34 cellular contexts compared by ENCODE assay signal in genomic region chr15:30030350-30030749, GRCh38. TPM values are rescaled to one million over a fixed set of nuclear protein-coding genes. Genes with fewer than 3 reads are reported as not detected.
DNase-seq lines count a peak whose midpoint lies in the region; ATAC-seq and TF ChIP-seq lines count a peak whose summit lies in the region.
"Had no signal": no experiment of that assay in that cellular context is flagged by ENCODE, and none has a peak within 500 bp of the region (broad histone marks: within the 10 kb centered on the region; RNA-seq: fewer than 3 reads in every experiment).

No MANE protein-coding gene starts in this region.

- H4K8ac ChIP-seq in IMR-90 (ENCODE audit: low read depth in 2 of 2, low read length in 2 of 2) = no peak overlapping the region

- in situ Hi-C loops in IMR-90 (cut with MboI; ENCODE audit: low sequenced_read_pairs) = no loop called here

- no peak overlapping the region for H3K23ac ChIP-seq in IMR-90 (ENCODE audit: low read depth, low read length)

- H3K9me3 ChIP-seq in IMR-90 (ENCODE audit: control insufficient read depth, insufficient read depth, low read length) = 0 out of 2 replicates have a peak, but pooled peaks cover 3% of the 10 kb centered on the region
- H3K9me3 ChIP-seq: thoracic aorta had no signal

- H2BK15ac ChIP-seq in IMR-90 (ENCODE audit: low read depth, low read length) = no peak overlapping the region

- intact Hi-C loops in IMR-90 (cut with micrococcal nuclease) = loop anchor here (5.0 kb wide), 1 partner anchor 33 kb away; no protein-coding TSS in a partner anchor
- intact Hi-C loops in natural killer cell (cut with micrococcal nuclease) = no loop called here

- H3K36me3 ChIP-seq in IMR-90 (ENCODE audit: control insufficient read depth, insufficient read depth, low read length) = no peaks in the 10 kb centered on the region
- H3K36me3 ChIP-seq: ascending aorta, gastroesophageal sphincter, thoracic aorta had no signal

- peaks cover 0 to 2% of the 10 kb centered on the region in 2 donors for H3K9me3 Mint-ChIP-seq in natural killer cell
- H3K9me3 Mint-ChIP-seq: activated CD4-positive, alpha-beta T cell treated with anti-CD3 and anti-CD28 coated beads, Interleukin-2, amount 10 ng/mL, durations not matched to agents 24 days and 14 days; activated T-helper 17 cell treated with anti-CD3 and anti-CD28 coated beads, Interleukin-2, amount 50 U/mL, for 72 hours had no signal

- H3K27me3 ChIP-seq in IMR-90 (ENCODE audit: control insufficient read depth, insufficient read depth, low read length) = peaks cover 10% of the 10 kb centered on the region
- H3K27me3 ChIP-seq: ascending aorta, gastroesophageal sphincter had no signal

- no peak overlapping the region for H3K4me3 Mint-ChIP-seq in natural killer cell
- H3K4me3 Mint-ChIP-seq: activated CD4-positive, alpha-beta T cell treated with anti-CD3 and anti-CD28 coated beads, Interleukin-2, amount 10 ng/mL, durations not matched to agents 24 days and 14 days; activated T-helper 17 cell treated with anti-CD3 and anti-CD28 coated beads, Interleukin-2, amount 50 U/mL, for 72 hours; central memory CD8-positive, alpha-beta T cell had no signal

- POLR2A ChIA-PET in IMR-90 (lab: Charles Lee; ENCODE audit: unreplicated experiment) = no interaction called here

- no peak for TF ChIP-seq POLR2A in IMR-90 (IDR thresholded peaks at IDR 0.05; ENCODE audit: low read depth, low read length)

- ATAC-seq in IMR-90 (ENCODE audit: low read depth) = no peak
- no peak for ATAC-seq in GM21367 (IDR thresholded peaks at IDR 0.05; ENCODE audit: unreplicated experiment)
- ATAC-seq in HG02981 (IDR thresholded peaks at IDR 0.05; ENCODE audit: unreplicated experiment) = no peak
- ATAC-seq in natural killer cell = no peak
- ATAC-seq: activated naive CD4-positive, alpha-beta T cell treated with anti-CD3 and anti-CD28 coated beads, Interleukin-2, amount 50 U/mL, for 72 hours; activated T-helper 17 cell treated with anti-CD3 and anti-CD28 coated beads, Interleukin-2, amount 50 U/mL, for 72 hours; gastroesophageal sphincter had no signal

- H2AK5ac ChIP-seq in IMR-90 (ENCODE audit: low read depth, low read length) = no peak overlapping the region

- H3K4me3 ChIP-seq in IMR-90 (ENCODE audit: insufficient read depth, low read depth, low read length) (no peak overlapping the region), fibroblast of mammary gland (ENCODE audit: control insufficient read depth, low read depth, low read length) (no peak overlapping the region)
- H3K4me3 ChIP-seq: ascending aorta, gastroesophageal sphincter, SK-N-MC, thoracic aorta had no signal

- TF ChIP-seq CTCF in C4-2B (conservative IDR thresholded peaks at IDR 0.05) (peak; percentile 59), IMR-90 (conservative IDR thresholded peaks at IDR 0.05; ENCODE audit: low read depth, low read length) (0 out of 2 replicates have a peak, but pooled peaks have one; percentile 13), fibroblast of mammary gland (conservative IDR thresholded peaks at IDR 0.05; ENCODE audit: control insufficient read depth, insufficient read depth, low read depth, low read length) (peak; percentile 15), natural killer cell (IDR thresholded peaks at IDR 0.05) (no peak)

- H2BK120ac ChIP-seq in IMR-90 (ENCODE audit: low read depth, low read length) = no peak overlapping the region

- dilution Hi-C loops in IMR-90 (cut with HindIII; ENCODE audit: low sequenced_read_pairs, unreplicated experiment) = no loop called here

- no peak overlapping the region for H2BK5ac ChIP-seq in IMR-90 (ENCODE audit: low read depth, low read length, poor library complexity, severe bottlenecking)

- H3K27ac Mint-ChIP-seq in natural killer cell = no peak overlapping the region
- H3K27ac Mint-ChIP-seq: activated CD4-positive, alpha-beta T cell treated with anti-CD3 and anti-CD28 coated beads, Interleukin-2, amount 10 ng/mL, durations not matched to agents 24 days and 14 days; activated naive CD4-positive, alpha-beta T cell treated with anti-CD3 and anti-CD28 coated beads, Interleukin-2, amount 50 U/mL, for 72 hours; activated T-helper 17 cell treated with anti-CD3 and anti-CD28 coated beads, Interleukin-2, amount 50 U/mL, for 72 hours had no signal

- no peak overlapping the region for H4K91ac ChIP-seq in IMR-90 (ENCODE audit: insufficient read depth, low read depth, low read length)

- H3K4ac ChIP-seq in IMR-90 (ENCODE audit: low read depth, low read length) = no peak overlapping the region

- no peak for DNase-seq in IMR-90
- peak; percentile 24 for DNase-seq in RKO (ENCODE audit: low spot score)
- peak; percentile 15 for DNase-seq in fibroblast of mammary gland (ENCODE audit: low read depth)
- DNase-seq in DMS153 treated with DMSO at 0.1 percent for 48 hours (lab: John Stamatoyannopoulos, UW; ENCODE audit: unreplicated experiment) = no peak
- DNase-seq in natural killer cell = no peak
- DNase-seq: activated CD4-positive, alpha-beta T cell treated with anti-CD3 and anti-CD28 coated beads, Interleukin-2, amount 10 ng/mL, durations not matched to agents 24 days and 14 days; activated CD8-positive, alpha-beta memory T cell treated with anti-CD3 and anti-CD28 coated beads, Interleukin-2, amount 50 U/mL, for 4 hours; AML-193; EL; erythroblast; GOT3; hypothalamus; islet precursor cell; NCI-H1436 treated with DMSO at 0.1 percent for 48 hours; NCI-H526 treated with DMSO at 0.1 percent for 48 hours; occipital lobe; OCI-M1; retina; stimulated activated CD4-positive, alpha-beta T cell treated with anti-CD3 and anti-CD28 coated beads, Interleukin-4, amount 100 ng/mL, for 1 hour; stimulated activated naive CD4-positive, alpha-beta T cell treated with Interleukin-2 at 50 U/mL for 16 hours; T-helper 2 cell had no signal

- H3K18ac ChIP-seq in IMR-90 (ENCODE audit: low read depth, low read length) = no peak overlapping the region

- H3K27ac ChIP-seq in C4-2B = no peak overlapping the region
- no peak overlapping the region for H3K27ac ChIP-seq in IMR-90 (ENCODE audit: insufficient read depth, low read length)
- H3K27ac ChIP-seq: ascending aorta, gastroesophageal sphincter, HL-60, SK-N-MC, thoracic aorta had no signal

- H2AK9ac ChIP-seq in IMR-90 (replicated peaks; ENCODE audit: low read depth, low read length, poor library complexity) = no peak overlapping the region

- H4K5ac ChIP-seq in IMR-90 (ENCODE audit: low read depth, low read length) = no peak overlapping the region

- no peaks in the 10 kb centered on the region for H4K20me1 ChIP-seq in IMR-90 (ENCODE audit: insufficient read depth, low read length)

- H3K9ac ChIP-seq in IMR-90 (ENCODE audit: low read depth, low read length) = no peak overlapping the region

- H3K56ac ChIP-seq in IMR-90 (ENCODE audit: extremely low read depth, insufficient read depth, low read length) = no peak overlapping the region

- no peaks in the 10 kb centered on the region for H3K36me3 Mint-ChIP-seq in natural killer cell
- H3K36me3 Mint-ChIP-seq: activated naive CD4-positive, alpha-beta T cell treated with anti-CD3 and anti-CD28 coated beads, Interleukin-2, amount 50 U/mL, for 72 hours had no signal

- no TSS peak for BruUV-seq in IMR-90 (replicated peaks; lab: Mats Ljungman, UMichigan)

- H3K4me1 Mint-ChIP-seq in natural killer cell = no peaks in the 10 kb centered on the region
- H3K4me1 Mint-ChIP-seq: activated CD4-positive, alpha-beta T cell treated with anti-CD3 and anti-CD28 coated beads, Interleukin-2, amount 10 ng/mL, durations not matched to agents 24 days and 14 days; activated T-helper 17 cell treated with anti-CD3 and anti-CD28 coated beads, Interleukin-2, amount 50 U/mL, for 72 hours; central memory CD8-positive, alpha-beta T cell had no signal

- H3K79me1 ChIP-seq in IMR-90 (ENCODE audit: low read depth in 1 of 2, low read length in 2 of 2) = no peaks in the 10 kb centered on the region

- WGBS in IMR-90 (ENCODE audit: extremely low coverage in 2 of 2, insufficient read length in 1 of 2), 2 experiments = 31% methylated on average over 3 of the region's 8 CpGs; no CpG with 5 or more reads in 1 of the 2 experiments

- CTCF ChIA-PET in IMR-90 (lab: Yijun Ruan, JAX) = interaction anchor here (0.6 kb wide), 1 partner anchor 26 kb away, joined by 3 read pairs; no protein-coding TSS in a partner anchor

- H3K27me3 Mint-ChIP-seq in natural killer cell (ENCODE audit: low read depth in 2 of 2) = peaks cover 10 to 21% of the 10 kb centered on the region in 2 donors
- H3K27me3 Mint-ChIP-seq: activated CD4-positive, alpha-beta T cell treated with anti-CD3 and anti-CD28 coated beads, Interleukin-2, amount 10 ng/mL, durations not matched to agents 24 days and 14 days had no signal

- H2BK20ac ChIP-seq in IMR-90 (ENCODE audit: low read depth, low read length) = no peak overlapping the region

- no peak overlapping the region for H3K14ac ChIP-seq in IMR-90 (replicated peaks; ENCODE audit: low read depth, low read length)

- no peak overlapping the region for H3K4me2 ChIP-seq in IMR-90 (ENCODE audit: low read depth, low read length)

- peak; percentile 21; the same call in 1 of the 2 replicates for TF ChIP-seq RAD21 in IMR-90 (IDR thresholded peaks at IDR 0.05; ENCODE audit: low read length)

- no peaks in the 10 kb centered on the region for H3K4me1 ChIP-seq in IMR-90 (ENCODE audit: control insufficient read depth, insufficient read depth, low read length)
- H3K4me1 ChIP-seq: ascending aorta, gastroesophageal sphincter had no signal

- H2AFZ ChIP-seq in IMR-90 (replicated peaks; ENCODE audit: low read length, poor library complexity) = no peak overlapping the region

- no peaks in the 10 kb centered on the region for H3K9me1 ChIP-seq in IMR-90 (ENCODE audit: insufficient read depth, low read length)

TF ChIP-seq in IMR-90, 13 proteins besides CTCF, POLR2A, EP300 and RAD21 (continues in another document):
- TF ChIP-seq RCOR1 (IDR thresholded peaks at IDR 0.05; ENCODE audit: insufficient replicate concordance, low read length) = no peak
- TF ChIP-seq MXI1 (IDR thresholded peaks at IDR 0.05; ENCODE audit: borderline replicate concordance, low read depth, low read length) = no peak
- no peak for TF ChIP-seq USF2 (IDR thresholded peaks at IDR 0.05; ENCODE audit: low read depth, low read length)
- no peak for TF ChIP-seq RFX5 (IDR thresholded peaks at IDR 0.05; ENCODE audit: low read depth, low read length)
- no peak for TF ChIP-seq CHD1 (IDR thresholded peaks at IDR 0.05; ENCODE audit: low read depth, low read length)
- no peak for TF ChIP-seq SMC3 (IDR thresholded peaks at IDR 0.05; ENCODE audit: low read depth, low read length)

RNA-seq across cellular contexts. Expression of gene GOLGA8J, which starts 52.4 kb away (rescaled TPM):
- total RNA-seq in IMR-90 (2012; rRNA removed) (under 0.01 TPM in 1 of 2 replicates, not detected in the other), natural killer cell (1 to 10 TPM; 1.2 to 6.0 (median 1.2) TPM)
- not detected in 2 replicates for polyA plus RNA-seq in IMR-90 (2012; rRNA removed)
- not detected in 2 replicates for polyA plus RNA-seq in IMR-90 (2012; cell fraction: cytosol; rRNA removed)
- 0.07 and 0.13 TPM in 2 replicates for polyA plus RNA-seq in IMR-90 (2012; cell fraction: nucleus; rRNA removed; ENCODE audit: low replicate concordance)
- total RNA-seq: activated CD4-positive, alpha-beta T cell treated with anti-CD3 and anti-CD28 coated beads, Interleukin-2, amount 10 ng/mL, durations not matched to agents 24 days and 14 days; activated T-helper 17 cell treated with anti-CD3 and anti-CD28 coated beads, Interleukin-2, amount 50 U/mL, for 72 hours; lower leg skin; myocyte; occipital lobe had no signal

Comparison
In these comparisons a context has a peak if more than half of its experiments do, and no peak if none do; other contexts are left out.
1. DNase-seq: peak in RKO (single experiment) and fibroblast of mammary gland (single experiment); none in IMR-90 (single experiment), DMS153 treated with DMSO at 0.1 percent for 48 hours (single experiment) and natural killer cell (single experiment).